Comparison of ENCODE assay signal across 16 cellular contexts in the genomic region with DNA sequence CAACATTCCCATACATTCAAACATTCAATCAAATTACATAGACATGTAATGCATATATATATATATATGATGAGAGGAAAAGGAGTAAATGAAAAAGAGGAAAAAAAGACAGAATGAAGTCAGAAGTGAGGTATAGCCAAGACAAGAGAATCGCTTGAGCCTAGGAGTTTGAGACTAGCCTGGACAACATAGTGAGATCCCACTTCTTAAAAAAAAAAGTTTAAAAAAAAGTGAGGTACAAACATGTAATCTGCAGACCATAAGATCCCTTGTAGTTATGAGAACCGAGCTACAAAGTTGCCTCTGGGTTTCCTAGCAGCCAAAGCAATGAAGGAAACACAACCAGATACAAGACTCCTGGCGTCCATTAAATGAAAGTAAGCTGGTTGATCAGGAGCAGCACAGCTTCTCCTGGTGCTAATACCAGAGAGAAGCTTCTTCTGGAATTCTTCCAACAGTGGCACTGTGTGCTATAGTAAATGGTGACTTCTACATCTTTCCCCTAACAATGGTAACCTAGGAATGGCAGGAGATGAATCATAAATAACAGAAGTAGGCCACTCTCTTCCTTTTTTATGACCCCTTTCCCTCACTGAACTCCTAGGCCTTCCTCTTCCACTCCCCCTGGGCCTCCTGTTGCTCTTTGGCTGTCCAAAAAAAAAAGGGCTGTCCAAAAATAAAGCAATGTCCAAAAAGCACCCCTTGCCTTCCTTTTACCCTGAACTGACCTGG.
"Had no signal": no experiment of that assay in that cellular context is flagged by ENCODE, and none has a peak within 500 bp of the region (broad histone marks: within the 10 kb centered on the region; RNA-seq: fewer than 3 reads in every experiment).

No MANE protein-coding gene starts in this region.

- FAIRE-seq: pancreas had no signal

- H3K9me3 Mint-ChIP-seq: activated naive CD8-positive, alpha-beta T cell treated with anti-CD3 and anti-CD28 coated beads, Interleukin-2, amount 10 ng/mL, durations not matched to agents 7 days and 5 days; stimulated activated memory B cell treated with anti-CD40 and anti-IgM and Interleukin-4, amounts not matched to agents 10 μg/mL and 1 μg/mL and 100 μg/mL, for 72 hours had no signal

- DNase-seq: activated CD4-positive, CD25-positive, alpha-beta regulatory T cell treated with anti-CD3 and anti-CD28 coated beads, Interleukin-2, amount 50 U/mL, for 72 hours; activated naive CD4-positive, alpha-beta T cell; activated naive CD8-positive, alpha-beta T cell treated with anti-CD3 and anti-CD28 coated beads, Interleukin-2, amount 10 ng/mL, durations not matched to agents 7 days and 5 days; activated T-cell treated with anti-CD3 and anti-CD28 coated beads for 4 hours; anterior cingulate cortex; brain microvascular endothelial cell; cerebellar nuclear complex; islet precursor cell; midbrain; pancreas; stimulated activated CD4-positive, alpha-beta T cell treated with anti-CD3 and anti-CD28 coated beads, Interleukin-2, amount 100 ng/mL, for 48 hours; tibial artery; uterus had no signal

- H3K27me3 Mint-ChIP-seq: activated naive CD8-positive, alpha-beta T cell treated with anti-CD3 and anti-CD28 coated beads, Interleukin-2, amount 10 ng/mL, durations not matched to agents 7 days and 5 days; stimulated activated memory B cell treated with anti-CD40 and anti-IgM and Interleukin-4, amounts not matched to agents 10 μg/mL and 1 μg/mL and 100 μg/mL, for 72 hours had no signal

- H3K4me1 ChIP-seq: pancreas, tibial artery, uterus had no signal

- H3K4me3 ChIP-seq: hepatocyte, pancreas, tibial artery, uterus had no signal

- ATAC-seq: left lobe of liver; pancreas; stimulated activated memory B cell treated with anti-CD40 and anti-IgM and Interleukin-4, amounts not matched to agents 10 μg/mL and 1 μg/mL and 100 μg/mL, for 72 hours had no signal

- H3K4me1 Mint-ChIP-seq: activated naive CD8-positive, alpha-beta T cell treated with anti-CD3 and anti-CD28 coated beads, Interleukin-2, amount 10 ng/mL, durations not matched to agents 7 days and 5 days; stimulated activated memory B cell treated with anti-CD40 and anti-IgM and Interleukin-4, amounts not matched to agents 10 μg/mL and 1 μg/mL and 100 μg/mL, for 72 hours had no signal

- H3K27ac ChIP-seq: brain microvascular endothelial cell, hepatocyte, pancreas, tibial artery, uterus had no signal

- H3K36me3 ChIP-seq: brain microvascular endothelial cell, pancreas, uterus had no signal

- H3K27ac Mint-ChIP-seq: activated naive CD8-positive, alpha-beta T cell treated with anti-CD3 and anti-CD28 coated beads, Interleukin-2, amount 10 ng/mL, durations not matched to agents 7 days and 5 days; stimulated activated memory B cell treated with anti-CD40 and anti-IgM and Interleukin-4, amounts not matched to agents 10 μg/mL and 1 μg/mL and 100 μg/mL, for 72 hours had no signal

- H3K4me3 Mint-ChIP-seq: activated naive CD8-positive, alpha-beta T cell treated with anti-CD3 and anti-CD28 coated beads, Interleukin-2, amount 10 ng/mL, durations not matched to agents 7 days and 5 days; stimulated activated memory B cell treated with anti-CD40 and anti-IgM and Interleukin-4, amounts not matched to agents 10 μg/mL and 1 μg/mL and 100 μg/mL, for 72 hours had no signal

- H3K9me3 ChIP-seq: pancreas, tibial artery, uterus had no signal

- H3K27me3 ChIP-seq: brain microvascular endothelial cell, hepatocyte, pancreas, tibial artery, uterus had no signal
